8 cellular contexts compared by ENCODE assay signal in the genomic region with DNA sequence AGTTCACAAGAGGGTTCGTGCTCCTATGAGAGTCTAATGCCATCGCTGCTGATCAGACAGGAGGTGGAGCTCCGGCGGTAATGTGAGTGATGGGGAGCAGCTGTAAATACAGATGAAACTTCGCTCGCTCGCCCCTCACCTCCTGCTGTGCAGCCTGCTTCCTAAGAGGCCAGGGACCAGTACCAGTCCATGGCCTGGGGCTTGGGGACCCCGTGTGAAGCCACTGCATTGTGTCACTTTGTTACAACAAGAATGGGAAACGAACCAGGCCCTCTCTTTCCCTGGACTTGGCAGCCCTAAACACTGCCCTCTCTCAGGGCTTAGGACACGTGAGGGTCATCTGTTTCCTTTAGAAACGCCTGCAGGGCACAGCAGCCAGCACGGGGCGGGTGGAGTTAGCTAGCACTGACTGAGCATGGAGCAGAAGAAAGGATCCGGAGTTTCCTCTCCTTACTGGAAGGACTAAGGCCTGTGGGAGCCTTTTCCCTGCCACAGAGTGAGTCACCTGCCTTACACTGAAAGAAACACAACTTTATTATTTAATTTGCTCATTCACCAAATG.
DNase-seq lines count a peak whose midpoint lies in the region; ATAC-seq and TF ChIP-seq lines count a peak whose summit lies in the region.

No MANE protein-coding gene starts in this region.

- no peak overlapping the region for H3K4me3 Mint-ChIP-seq in CD8-positive, alpha-beta T cell

- DNase-seq in ELR (ENCODE audit: low read depth) (peak; percentile 86), amygdala (lab: John Stamatoyannopoulos, UW) (peak in 42 of 56 donors; percentile 13 to 76 (median 50)), cardiac muscle cell (ENCODE audit: low read depth in 1 of 2, low spot score in 1 of 2) (peak in 1 of 2 donors; percentile 50), putamen (ENCODE audit: low spot score) (peak; percentile 65), NCI-H345 (lab: John Stamatoyannopoulos, UW) (no peak)
- DNase-seq in stimulated activated CD4-positive, alpha-beta T cell treated with anti-CD3 and anti-CD28 coated beads, Interleukin-2, amount 100 ng/mL, for 48 hours = no peak
- no peak for DNase-seq in CD8-positive, alpha-beta T cell

- H3K27ac Mint-ChIP-seq in CD8-positive, alpha-beta T cell = no peak overlapping the region

- TF ChIP-seq CTCF in cardiac muscle cell (IDR thresholded peaks at IDR 0.05; ENCODE audit: low read depth, low read length) = no peak
- no peak for TF ChIP-seq CTCF in CD8-positive, alpha-beta T cell (IDR thresholded peaks at IDR 0.05)

- no peaks in the 10 kb centered on the region for H3K9me3 ChIP-seq in cardiac muscle cell (ENCODE audit: low read depth)
- no peaks in the 10 kb centered on the region for H3K9me3 ChIP-seq in CD8-positive, alpha-beta T cell (ENCODE audit: low read length)

- CTCF ChIA-PET in CD8-positive, alpha-beta T cell (lab: Charles Lee) = interaction anchor here (0.6 kb wide), 1 partner anchor 1309 kb away, joined by 3 read pairs; no protein-coding TSS in a partner anchor

- H3K9me3 Mint-ChIP-seq in CD8-positive, alpha-beta T cell = no peaks in the 10 kb centered on the region

- H3K27me3 Mint-ChIP-seq in CD8-positive, alpha-beta T cell (ENCODE audit: low read depth) = peaks cover 2% of the 10 kb centered on the region

- H3K36me3 Mint-ChIP-seq in CD8-positive, alpha-beta T cell = no peaks in the 10 kb centered on the region

- H3K4me1 ChIP-seq in cardiac muscle cell (ENCODE audit: low read depth) = no peaks in the 10 kb centered on the region
- H3K4me1 ChIP-seq in CD8-positive, alpha-beta T cell (ENCODE audit: insufficient read depth, low read length) = peaks cover 21% of the 10 kb centered on the region

- no peaks in the 10 kb centered on the region for H3K36me3 ChIP-seq in cardiac muscle cell
- H3K36me3 ChIP-seq in CD8-positive, alpha-beta T cell (ENCODE audit: insufficient read depth, low read length) = no peaks in the 10 kb centered on the region

- H3K27ac ChIP-seq in cardiac muscle cell = peak overlapping the region; percentile 56
- no peak overlapping the region for H3K27ac ChIP-seq in CD8-positive, alpha-beta T cell (ENCODE audit: low read depth, low read length)

- no peak overlapping the region for H3K4me3 ChIP-seq in cardiac muscle cell
- H3K4me3 ChIP-seq in CD8-positive, alpha-beta T cell (ENCODE audit: low read depth, low read length) = no peak overlapping the region

- POLR2A ChIA-PET in CD8-positive, alpha-beta T cell (lab: Charles Lee) = no interaction called here

- intact Hi-C loops in CD8-positive, alpha-beta T cell (cut with DNase I, micrococcal nuclease) = no loop called here

- H3K4me1 Mint-ChIP-seq in CD8-positive, alpha-beta T cell (ENCODE audit: low read depth) = peaks cover 20% of the 10 kb centered on the region

- ATAC-seq in CD8-positive, alpha-beta T cell = no peak
- ATAC-seq in GM21447 (IDR thresholded peaks at IDR 0.05; ENCODE audit: unreplicated experiment) = no peak

- no peaks in the 10 kb centered on the region for H3K27me3 ChIP-seq in cardiac muscle cell
- no peaks in the 10 kb centered on the region for H3K27me3 ChIP-seq in CD8-positive, alpha-beta T cell (ENCODE audit: insufficient read depth, low read length)

Comparison
In these comparisons a context has a peak if more than half of its experiments do, and no peak if none do; other contexts are left out.
1. DNase-seq: peak in ELR (single experiment), amygdala (42 of 56) and putamen (single experiment); none in NCI-H345 (single experiment), stimulated activated CD4-positive, alpha-beta T cell treated with anti-CD3 and anti-CD28 coated beads, Interleukin-2, amount 100 ng/mL, for 48 hours (0 of 2) and CD8-positive, alpha-beta T cell (0 of 7).